Comparison of ENCODE assay signal across 2 cellular contexts in genomic region chr6:149946631-149947030, GRCh38. TPM values are rescaled to one million over a fixed set of nuclear protein-coding genes. Genes with fewer than 3 reads are reported as not detected.
"Had no signal": no experiment of that assay in that cellular context is flagged by ENCODE, and none has a peak within 500 bp of the region (broad histone marks: within the 10 kb centered on the region; RNA-seq: fewer than 3 reads in every experiment).

No MANE protein-coding gene starts in this region.

RNA-seq across cellular contexts. Expression of gene ULBP2, which starts 4.8 kb away (rescaled TPM):
- total RNA-seq: H9 had no signal

RNA-seq across cellular contexts. Expression of gene RAET1G, which starts 23.7 kb away (rescaled TPM):
- total RNA-seq: H9 had no signal

RNA-seq across cellular contexts. Expression of gene RAET1E, which starts 48.7 kb away (rescaled TPM):
- total RNA-seq: H9, IMR-90 had no signal
- polyA plus RNA-seq: IMR-90 had no signal
